16 cellular contexts compared by ENCODE assay signal in the genomic region with DNA sequence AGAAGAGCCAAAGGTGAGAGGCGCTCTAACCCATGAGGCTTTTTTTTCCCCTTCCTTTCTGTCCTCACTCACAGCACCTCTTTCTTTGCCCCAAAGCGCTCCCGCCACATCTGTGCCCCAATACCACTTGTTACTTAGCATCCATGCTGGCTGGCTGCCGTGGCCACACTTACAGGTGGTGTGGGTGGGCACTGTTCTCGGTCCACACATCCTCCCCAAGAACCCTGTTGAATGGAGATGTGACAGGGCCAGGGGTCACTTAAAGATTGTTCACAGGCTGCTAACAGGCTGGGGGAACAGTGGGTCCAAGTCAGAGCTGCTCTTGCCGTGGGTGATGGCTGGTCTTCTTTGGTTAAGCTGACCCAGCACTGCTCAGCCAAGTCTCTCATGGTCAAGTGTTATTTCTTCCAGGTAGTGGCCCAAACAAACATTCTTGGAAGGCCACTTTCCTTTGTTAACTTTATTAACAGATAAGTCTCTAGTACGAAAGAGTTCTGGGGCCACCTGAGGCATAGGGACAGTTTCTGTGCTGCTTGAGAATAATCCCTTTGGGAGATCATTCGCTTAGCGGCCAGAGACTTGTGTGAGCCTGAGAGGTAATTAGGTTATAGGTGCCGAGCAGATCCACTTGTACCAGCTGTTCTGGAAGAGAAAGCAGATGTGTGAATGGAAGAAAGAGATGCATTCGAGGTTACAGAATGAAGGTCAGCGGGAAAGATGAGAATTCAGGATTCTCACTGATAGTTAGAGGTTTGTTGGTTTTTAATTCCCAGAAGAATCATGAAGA.
DNase-seq lines count a peak whose midpoint lies in the region; ATAC-seq and TF ChIP-seq lines count a peak whose summit lies in the region.
"Had no signal": no experiment of that assay in that cellular context is flagged by ENCODE, and none has a peak within 500 bp of the region (broad histone marks: within the 10 kb centered on the region; RNA-seq: fewer than 3 reads in every experiment).

No MANE protein-coding gene starts in this region.

- no peak overlapping the region for H3K23ac ChIP-seq in mesenchymal stem cell (ENCODE audit: low read length in 2 of 2)

- no peak overlapping the region for H2BK120ac ChIP-seq in mesenchymal stem cell (ENCODE audit: low read depth, low read length)

- H3K9me3 ChIP-seq in WERI-Rb-1 (ENCODE audit: severe bottlenecking), result peaks cover 13% of the 10 kb centered on the region
- H3K9me3 ChIP-seq in mesenchymal stem cell (ENCODE audit: control insufficient read depth, low read length), result no peaks in the 10 kb centered on the region
- no peaks in the 10 kb centered on the region for H3K9me3 ChIP-seq in upper lobe of left lung

- no peak overlapping the region for H3K4me2 ChIP-seq in mesenchymal stem cell (ENCODE audit: low read length, poor library complexity, severe bottlenecking)

- 93% methylated on average over 11 of the region's 12 CpGs for WGBS in mesenchymal stem cell
- 74 to 90% methylated on average over 12 of the region's 12 CpGs for WGBS in upper lobe of left lung, 2 donors

- H3K79me1 ChIP-seq in mesenchymal stem cell (replicated peaks; ENCODE audit: low read length, poor library complexity, severe bottlenecking), result no peaks in the 10 kb centered on the region

- H3K4me1 ChIP-seq in mesenchymal stem cell (ENCODE audit: control insufficient read depth, insufficient read depth, low read depth, low read length) (no peaks in the 10 kb centered on the region), upper lobe of left lung (peaks cover 0 to 32% (median 13%) of the 10 kb centered on the region in 4 donors)

- no peaks in the 10 kb centered on the region for H3K36me3 ChIP-seq in WERI-Rb-1
- H3K36me3 ChIP-seq in mesenchymal stem cell (ENCODE audit: control insufficient read depth in 1 of 2, insufficient read depth in 2 of 2, low read depth in 1 of 2, low read length in 2 of 2), result no peaks in the 10 kb centered on the region
- no peaks in the 10 kb centered on the region for H3K36me3 ChIP-seq in upper lobe of left lung

- peak overlapping the region; percentile 40 for H4K91ac ChIP-seq in mesenchymal stem cell (ENCODE audit: low read length)

- no peak overlapping the region for H3K27ac ChIP-seq in WERI-Rb-1
- H3K27ac ChIP-seq in mesenchymal stem cell (ENCODE audit: low read length, poor library complexity, severe bottlenecking), result no peak overlapping the region
- H3K27ac ChIP-seq in upper lobe of left lung, result peak overlapping the region; percentile 5 to 85 (median 72)
- H3K27ac ChIP-seq: SK-N-MC had no signal

- peak in 1 of 4 donors; percentile 55 for TF ChIP-seq POLR2A in upper lobe of left lung (IDR thresholded peaks at IDR 0.05)

- no peak overlapping the region for H3K14ac ChIP-seq in mesenchymal stem cell (ENCODE audit: low read length in 2 of 2)

- H3K4me3 ChIP-seq in WERI-Rb-1 (ENCODE audit: low read depth, low read length) (no peak overlapping the region), mesenchymal stem cell (ENCODE audit: insufficient read depth in 1 of 2, low read depth in 1 of 2, low read length in 2 of 2) (no peak overlapping the region), upper lobe of left lung (no peak overlapping the region)
- H3K4me3 ChIP-seq: SK-N-MC had no signal

- no peak overlapping the region for H2AK5ac ChIP-seq in mesenchymal stem cell (ENCODE audit: low read length, severe bottlenecking)

- peak; percentile 22 to 55 for ATAC-seq in upper lobe of left lung (ENCODE audit: low FRiP score in 2 of 2)

- H3K4ac ChIP-seq in mesenchymal stem cell (ENCODE audit: low read depth in 1 of 2, low read length in 2 of 2), result peak overlapping the region in 1 of 2 experiments; percentile 54

- H4K8ac ChIP-seq in mesenchymal stem cell (ENCODE audit: low read length), result no peak overlapping the region

- no peaks in the 10 kb centered on the region for H3K27me3 ChIP-seq in WERI-Rb-1 (ENCODE audit: insufficient read depth, low read depth, severe bottlenecking)
- no peaks in the 10 kb centered on the region for H3K27me3 ChIP-seq in mesenchymal stem cell (ENCODE audit: control insufficient read depth in 1 of 2, insufficient read depth in 1 of 2, low read length in 2 of 2)
- no peaks in the 10 kb centered on the region for H3K27me3 ChIP-seq in upper lobe of left lung

- H3K9ac ChIP-seq in mesenchymal stem cell (ENCODE audit: low read length), result no peak overlapping the region

- no peak overlapping the region for H2BK5ac ChIP-seq in mesenchymal stem cell (ENCODE audit: low read depth, low read length, poor library complexity, severe bottlenecking)

- TF ChIP-seq CTCF in WERI-Rb-1 (IDR thresholded peaks at IDR 0.05; ENCODE audit: low read depth, low read length) (no peak), upper lobe of left lung (IDR thresholded peaks at IDR 0.05) (no peak)

- peak in 2 of 4 donors; percentile 21 to 55 for TF ChIP-seq EP300 in upper lobe of left lung (IDR thresholded peaks at IDR 0.05)

- no peak overlapping the region for H2AFZ ChIP-seq in mesenchymal stem cell (ENCODE audit: low read depth, low read length)

- no peak overlapping the region for H2BK12ac ChIP-seq in mesenchymal stem cell (ENCODE audit: low read length in 2 of 2)

- no peak overlapping the region for H2BK15ac ChIP-seq in mesenchymal stem cell (ENCODE audit: low read depth, poor library complexity, severe bottlenecking)

- DNase-seq in NCI-H524 treated with DMSO at 0.1 percent for 48 hours (lab: John Stamatoyannopoulos, UW) (peak; percentile 39), WERI-Rb-1 (peak; percentile 70), mesenchymal stem cell (no peak), upper lobe of left lung (no peak), NCI-H187 treated with DMSO at 0.1 percent for 48 hours (lab: John Stamatoyannopoulos, UW) (no peak), SIG-M5 treated with dmso at 0.1 percent for 504 hours (lab: John Stamatoyannopoulos, UW; ENCODE audit: unreplicated experiment) (no peak), NCI-H69 (lab: John Stamatoyannopoulos, UW) (no peak)
- DNase-seq: ACHN, AML-193, DMS79, H9, NCI-H1092, NCI-H2227 treated with DMSO at 0.1 percent for 48 hours, NCI-H526, OCI-M1 had no signal

- H3K18ac ChIP-seq in mesenchymal stem cell (ENCODE audit: low read depth in 1 of 2, low read length in 2 of 2), result no peak overlapping the region

Comparison
In these comparisons a context has a peak if more than half of its experiments do, and no peak if none do; other contexts are left out.
1. DNase-seq: peak in NCI-H524 treated with DMSO at 0.1 percent for 48 hours (single experiment) and WERI-Rb-1 (single experiment); none in mesenchymal stem cell (single experiment), upper lobe of left lung (0 of 2), NCI-H187 treated with DMSO at 0.1 percent for 48 hours (single experiment), SIG-M5 treated with dmso at 0.1 percent for 504 hours (single experiment) and NCI-H69 (single experiment).
2. H3K27ac ChIP-seq: peak in upper lobe of left lung (4 of 4); none in WERI-Rb-1 (single experiment) and mesenchymal stem cell (single experiment).